14 cellular contexts compared by ENCODE assay signal in the genomic region with DNA sequence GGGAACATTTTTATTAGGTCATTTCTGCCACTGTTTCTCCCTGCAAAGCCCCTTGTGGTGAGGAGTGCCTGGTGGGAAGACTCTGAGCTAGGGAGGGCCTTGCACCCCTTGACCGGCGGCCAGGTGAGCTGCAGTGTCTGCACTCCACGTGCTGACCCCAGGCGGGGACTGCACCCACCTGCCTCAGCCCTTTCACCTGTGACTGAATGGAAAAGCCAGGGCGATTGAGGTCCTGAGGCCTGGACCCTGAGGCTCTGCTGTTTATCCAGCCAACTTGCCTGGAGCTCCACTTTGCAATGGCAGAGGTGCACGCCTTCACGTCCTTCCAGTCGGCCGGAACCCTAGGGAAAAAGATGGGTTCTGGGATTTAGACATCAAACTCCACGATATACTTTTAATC. TPM values are rescaled to one million over a fixed set of nuclear protein-coding genes. Genes with fewer than 3 reads are reported as not detected.
A peak's percentile ranks its signal among the peaks of the same experiment; 100 is the strongest.
DNase-seq lines count a peak whose midpoint lies in the region; ATAC-seq and TF ChIP-seq lines count a peak whose summit lies in the region.
"Had no signal": no experiment of that assay in that cellular context is flagged by ENCODE, and none has a peak within 500 bp of the region (broad histone marks: within the 10 kb centered on the region; RNA-seq: fewer than 3 reads in every experiment).

No MANE protein-coding gene starts in this region.

- DNase-seq in coronary artery (ENCODE audit: low spot score) (peak; percentile 67), ecto neural progenitor cell (ENCODE audit: low spot score) (peak; percentile 29), lung (ENCODE audit: low spot score) (peak; percentile 19), vagina (ENCODE audit: extremely low spot score in 2 of 2) (peak; percentile 55 to 72), AG08396 (ENCODE audit: low spot score) (no peak)
- DNase-seq: ACHN; AML-193; Caco-2; CD4-positive, alpha-beta T cell; GM23248; HCEC 1CT; IMR-90 had no signal

- H3K36me3 ChIP-seq in lung (ENCODE audit: control insufficient read depth in 2 of 2, insufficient read depth in 2 of 2, low read length in 2 of 2) (no peaks in the 10 kb centered on the region), vagina (no peaks in the 10 kb centered on the region)

- no peaks in the 10 kb centered on the region for H3K27me3 ChIP-seq in lung (ENCODE audit: control insufficient read depth, insufficient read depth)
- H3K27me3 ChIP-seq in vagina, result no peaks in the 10 kb centered on the region

- ATAC-seq in lung (ENCODE audit: insufficient read depth, low FRiP score) (no peak), HG02763 (IDR thresholded peaks at IDR 0.05; ENCODE audit: unreplicated experiment) (no peak)

- H3K9me3 ChIP-seq in lung (ENCODE audit: control insufficient read depth in 2 of 2, insufficient read depth in 1 of 2, low read length in 1 of 2), result no peaks in the 10 kb centered on the region
- H3K9me3 ChIP-seq in vagina, result no peaks in the 10 kb centered on the region
- H3K9me3 ChIP-seq: Caco-2 had no signal

- intact Hi-C loops in vagina (cut with DNase I), result no loop called here

- no peak overlapping the region for H3K4me3 ChIP-seq in coronary artery
- no peak overlapping the region for H3K4me3 ChIP-seq in lung
- H3K4me3 ChIP-seq in vagina, result no peak overlapping the region
- H3K4me3 ChIP-seq: GM23248 had no signal

- H3K4me1 ChIP-seq in lung (ENCODE audit: control insufficient read depth in 2 of 2, insufficient read depth in 2 of 2, low read length in 2 of 2) (no peaks in the 10 kb centered on the region), vagina (no peaks in the 10 kb centered on the region)
- H3K4me1 ChIP-seq: Caco-2 had no signal

- WGBS in lung, 2 donors, result 83 to 87% methylated on average over 10 of the region's 10 CpGs

- H3K27ac ChIP-seq in coronary artery, result no peak overlapping the region
- no peak overlapping the region for H3K27ac ChIP-seq in lung (ENCODE audit: low read depth in 1 of 2, low read length in 1 of 2)
- H3K27ac ChIP-seq in vagina, result no peak overlapping the region
- H3K27ac ChIP-seq: C4-2B, GM23248 had no signal

- no peak for TF ChIP-seq POLR2A in vagina (IDR thresholded peaks at IDR 0.05)

- TF ChIP-seq CTCF in coronary artery (IDR thresholded peaks at IDR 0.05) (no peak), lung (IDR thresholded peaks at IDR 0.05; ENCODE audit: control extremely low read depth, extremely low read depth) (no peak), vagina (IDR thresholded peaks at IDR 0.05) (no peak)

RNA-seq across cellular contexts. Expression of a gene that starts 53.1 kb away (rescaled TPM):
- total RNA-seq in lung (10 to 100 TPM; 20.0 to 22.8 TPM), vagina (21.1 TPM)
- polyA plus RNA-seq in lung, result 10 to 100 TPM; 19.5 to 36.0 TPM
